ENCODE assay signal across 21 cellular contexts in the genomic region with DNA sequence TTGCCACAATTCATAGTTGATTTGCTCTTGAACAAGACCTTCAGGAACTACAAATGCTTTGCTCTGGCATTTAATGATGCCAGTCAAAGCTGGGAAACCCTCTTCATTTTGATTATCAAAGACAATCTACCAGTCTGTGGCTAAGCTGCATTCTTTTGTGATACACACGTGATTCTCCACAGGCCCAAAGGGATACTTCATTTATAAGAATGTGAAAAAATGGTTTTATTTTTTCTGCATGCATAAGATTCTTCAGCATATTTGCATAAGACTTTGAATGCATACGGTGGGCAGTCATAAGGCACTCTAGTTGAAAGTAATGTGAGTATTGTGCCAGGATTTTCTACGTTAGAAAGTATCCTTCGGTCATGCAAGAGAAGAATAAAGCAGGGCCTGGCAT. TPM values are rescaled to one million over a fixed set of nuclear protein-coding genes. Genes with fewer than 3 reads are reported as not detected.
DNase-seq lines count a peak whose midpoint lies in the region; ATAC-seq, FAIRE-seq and TF ChIP-seq lines count a peak whose summit lies in the region.
"Had no signal": no experiment of that assay in that cellular context is flagged by ENCODE, and none has a peak within 500 bp of the region (broad histone marks: within the 10 kb centered on the region; RNA-seq: fewer than 3 reads in every experiment).

No MANE protein-coding gene starts in this region.

- CTCF ChIA-PET in SK-N-SH (lab: Yijun Ruan, JAX) = no interaction called here

- no peaks in the 10 kb centered on the region for H3K79me2 ChIP-seq in SK-N-SH (ENCODE audit: insufficient read depth)

- POLR2A ChIA-PET in SK-N-SH (lab: Yijun Ruan, JAX) = no interaction called here

- H3K27ac ChIP-seq in SK-N-SH (ENCODE audit: low read depth in 2 of 2, low read length in 1 of 2) = no peak overlapping the region
- H3K27ac ChIP-seq in thyroid gland = peak overlapping the region; percentile 22 to 34 (median 28)
- no peak overlapping the region for H3K27ac ChIP-seq in small intestine (ENCODE audit: low read depth in 1 of 2, low read length in 1 of 2)

- TF ChIP-seq RAD21 in SK-N-SH (IDR thresholded peaks at IDR 0.05; ENCODE audit: low read length) = no peak

- no peaks in the 10 kb centered on the region for H3K4me1 ChIP-seq in SK-N-SH (ENCODE audit: control insufficient read depth in 1 of 2, insufficient read depth in 2 of 2, low read depth in 1 of 2, low read length in 1 of 2)
- H3K4me1 ChIP-seq in thyroid gland = peaks cover 9 to 21% of the 10 kb centered on the region in 2 donors
- H3K4me1 ChIP-seq in small intestine (ENCODE audit: control insufficient read depth in 2 of 2, insufficient read depth in 1 of 2, low read depth in 1 of 2, low read length in 1 of 2) = no peaks in the 10 kb centered on the region

- no peak overlapping the region for H3K4me3 ChIP-seq in SK-N-SH (ENCODE audit: low read depth in 2 of 2, low read length in 1 of 2)
- no peak overlapping the region for H3K4me3 ChIP-seq in thyroid gland (replicated peaks in 1 of 3)
- no peak overlapping the region for H3K4me3 ChIP-seq in small intestine (ENCODE audit: low read depth in 1 of 2, low read length in 2 of 2)
- H3K4me3 ChIP-seq: MG63 had no signal

- no peak for TF ChIP-seq EP300 in SK-N-SH (IDR thresholded peaks at IDR 0.05; ENCODE audit: borderline replicate concordance in 1 of 2, low read depth in 1 of 2, low read length in 1 of 2)

- no peak for TF ChIP-seq POLR2A in thyroid gland (IDR thresholded peaks at IDR 0.05)

- no peaks in the 10 kb centered on the region for H3K9me3 Mint-ChIP-seq in chondrocyte (ENCODE audit: low read depth)
- H3K9me3 Mint-ChIP-seq: CD8-positive, alpha-beta T cell had no signal

- H3K4me2 ChIP-seq in SK-N-SH = no peak overlapping the region

- no peak overlapping the region for H3K9ac ChIP-seq in SK-N-SH

- H3K4me1 Mint-ChIP-seq in chondrocyte (ENCODE audit: low read depth) = peaks cover 25% of the 10 kb centered on the region

- no peak for TF ChIP-seq CTCF in SK-N-SH (IDR thresholded peaks at IDR 0.05)
- no peak for TF ChIP-seq CTCF in chondrocyte (IDR thresholded peaks at IDR 0.05)
- TF ChIP-seq CTCF in thyroid gland (IDR thresholded peaks at IDR 0.05) = no peak

- no peaks in the 10 kb centered on the region for H4K20me1 ChIP-seq in SK-N-SH (ENCODE audit: insufficient read depth)

- H3K36me3 Mint-ChIP-seq in chondrocyte (ENCODE audit: low read depth) = no peaks in the 10 kb centered on the region
- H3K36me3 Mint-ChIP-seq: CD8-positive, alpha-beta T cell had no signal

- intact Hi-C loops in thyroid gland (cut with DNase I) = no loop called here

- DNase-seq in SK-N-SH = no peak
- no peak for DNase-seq in chondrocyte (ENCODE audit: low spot score)
- DNase-seq in kidney tubule cell (ENCODE audit: low spot score) = peak; percentile 53
- no peak for DNase-seq in thyroid gland
- no peak for DNase-seq in small intestine
- DNase-seq in NK-92 treated with Interleukin-12 subunit alpha and Interleukin-12 subunit beta, amount 100 ng/mL, for 24 hours (lab: John Stamatoyannopoulos, UW) = no peak
- DNase-seq: AML-193; C1 segment of cervical spinal cord; CD8-positive, alpha-beta T cell; Kasumi-1; MG63; NCI-H187 treated with DMSO at 0.1 percent for 48 hours; NCI-H2107; NCI-H226; NCI-H774; OCI-M1 had no signal

- no peaks in the 10 kb centered on the region for H3K27me3 Mint-ChIP-seq in chondrocyte (ENCODE audit: low read depth)

- no peaks in the 10 kb centered on the region for H3K9me3 ChIP-seq in SK-N-SH
- no peaks in the 10 kb centered on the region for H3K9me3 ChIP-seq in thyroid gland
- no peaks in the 10 kb centered on the region for H3K9me3 ChIP-seq in small intestine (ENCODE audit: control insufficient read depth, low read depth)
- H3K9me3 ChIP-seq: MG63 had no signal

- no peaks in the 10 kb centered on the region for H3K9me2 ChIP-seq in SK-N-SH

- H3K27ac Mint-ChIP-seq in chondrocyte (ENCODE audit: unreplicated experiment) = peak overlapping the region; percentile 13
- H3K27ac Mint-ChIP-seq: CD8-positive, alpha-beta T cell had no signal

- H3F3A ChIP-seq in SK-N-SH (replicated peaks; ENCODE audit: insufficient read depth) = no peaks in the 10 kb centered on the region

- H3K4me3 Mint-ChIP-seq in chondrocyte (ENCODE audit: unreplicated experiment) = no peak overlapping the region
- H3K4me3 Mint-ChIP-seq: CD8-positive, alpha-beta T cell had no signal

- no peaks in the 10 kb centered on the region for H3K36me3 ChIP-seq in SK-N-SH (replicated peaks in 1 of 2; ENCODE audit: control insufficient read depth in 1 of 2, insufficient read depth in 2 of 2, low read length in 1 of 2)
- H3K36me3 ChIP-seq in thyroid gland = no peaks in the 10 kb centered on the region
- no peaks in the 10 kb centered on the region for H3K36me3 ChIP-seq in small intestine (ENCODE audit: control insufficient read depth in 2 of 2, insufficient read depth in 2 of 2, low read length in 2 of 2)
- H3K36me3 ChIP-seq: MG63 had no signal

- H3K27me3 ChIP-seq in SK-N-SH (ENCODE audit: insufficient read depth) (no peaks in the 10 kb centered on the region), thyroid gland (no peaks in the 10 kb centered on the region), small intestine (ENCODE audit: control insufficient read depth in 2 of 2, insufficient read depth in 2 of 2, low read length in 2 of 2) (no peaks in the 10 kb centered on the region)
- H3K27me3 ChIP-seq: MG63 had no signal

- ATAC-seq in SK-N-SH treated with all-trans-retinoic acid at 6 μM for 48 hours (peak; percentile 71), GM18517 (IDR thresholded peaks at IDR 0.05; ENCODE audit: unreplicated experiment) (no peak)
- ATAC-seq: CD8-positive, alpha-beta T cell; Right ventricle myocardium inferior had no signal

- H2AFZ ChIP-seq in SK-N-SH (ENCODE audit: low read depth) = no peak overlapping the region

- 53% methylated on average over 4 of the region's 4 CpGs for WGBS in SK-N-SH (ENCODE audit: low lambda C conversion rate)
- WGBS in thyroid gland, 2 donors = 39 to 54% methylated on average over 4 of the region's 4 CpGs
- 79 to 88% (median 82%) methylated on average over 4 of the region's 4 CpGs for WGBS in small intestine, 3 donors

- FAIRE-seq in small intestine (lab: Jason Lieb, UNC) = no peak
- FAIRE-seq: H54, RCC 7860 had no signal

TF ChIP-seq in SK-N-SH treated with all-trans-retinoic acid at 6 μM for 48 hours, 23 proteins besides CTCF, POLR2A, EP300 and RAD21 (continues in another document):
- TF ChIP-seq CSDC2 (CRISPR knock-in tag; IDR thresholded peaks at IDR 0.05) (no peak), ZNF8 (CRISPR knock-in tag; IDR thresholded peaks at IDR 0.05) (no peak), BACH2 (CRISPR knock-in tag; IDR thresholded peaks at IDR 0.05; ENCODE audit: borderline replicate concordance) (no peak), GLIS3 (CRISPR knock-in tag; IDR thresholded peaks at IDR 0.05) (no peak), ZFP30 (CRISPR knock-in tag; IDR thresholded peaks at IDR 0.05) (no peak)
- TF ChIP-seq, protein P1, sequence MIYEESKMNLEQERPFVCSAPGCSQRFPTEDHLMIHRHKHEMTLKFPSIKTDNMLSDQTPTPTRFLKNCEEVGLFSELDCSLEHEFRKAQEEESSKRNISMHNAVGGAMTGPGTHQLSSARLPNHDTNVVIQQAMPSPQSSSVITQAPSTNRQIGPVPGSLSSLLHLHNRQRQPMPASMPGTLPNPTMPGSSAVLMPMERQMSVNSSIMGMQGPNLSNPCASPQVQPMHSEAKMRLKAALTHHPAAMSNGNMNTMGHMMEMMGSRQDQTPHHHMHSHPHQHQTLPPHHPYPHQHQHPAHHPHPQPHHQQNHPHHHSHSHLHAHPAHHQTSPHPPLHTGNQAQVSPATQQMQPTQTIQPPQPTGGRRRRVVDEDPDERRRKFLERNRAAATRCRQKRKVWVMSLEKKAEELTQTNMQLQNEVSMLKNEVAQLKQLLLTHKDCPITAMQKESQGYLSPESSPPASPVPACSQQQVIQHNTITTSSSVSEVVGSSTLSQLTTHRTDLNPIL (CRISPR knock-in tag; IDR thresholded peaks at IDR 0.05; ENCODE audit: low read depth) = no peak

TF ChIP-seq in SK-N-SH, 30 proteins besides CTCF, POLR2A, EP300 and RAD21 (continues in another document):
- TF ChIP-seq, protein P2, sequence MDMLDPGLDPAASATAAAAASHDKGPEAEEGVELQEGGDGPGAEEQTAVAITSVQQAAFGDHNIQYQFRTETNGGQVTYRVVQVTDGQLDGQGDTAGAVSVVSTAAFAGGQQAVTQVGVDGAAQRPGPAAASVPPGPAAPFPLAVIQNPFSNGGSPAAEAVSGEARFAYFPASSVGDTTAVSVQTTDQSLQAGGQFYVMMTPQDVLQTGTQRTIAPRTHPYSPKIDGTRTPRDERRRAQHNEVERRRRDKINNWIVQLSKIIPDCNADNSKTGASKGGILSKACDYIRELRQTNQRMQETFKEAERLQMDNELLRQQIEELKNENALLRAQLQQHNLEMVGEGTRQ (IDR thresholded peaks at IDR 0.05; ENCODE audit: borderline replicate concordance, low read depth, low read length) = no peak
- TF ChIP-seq, protein P3, sequence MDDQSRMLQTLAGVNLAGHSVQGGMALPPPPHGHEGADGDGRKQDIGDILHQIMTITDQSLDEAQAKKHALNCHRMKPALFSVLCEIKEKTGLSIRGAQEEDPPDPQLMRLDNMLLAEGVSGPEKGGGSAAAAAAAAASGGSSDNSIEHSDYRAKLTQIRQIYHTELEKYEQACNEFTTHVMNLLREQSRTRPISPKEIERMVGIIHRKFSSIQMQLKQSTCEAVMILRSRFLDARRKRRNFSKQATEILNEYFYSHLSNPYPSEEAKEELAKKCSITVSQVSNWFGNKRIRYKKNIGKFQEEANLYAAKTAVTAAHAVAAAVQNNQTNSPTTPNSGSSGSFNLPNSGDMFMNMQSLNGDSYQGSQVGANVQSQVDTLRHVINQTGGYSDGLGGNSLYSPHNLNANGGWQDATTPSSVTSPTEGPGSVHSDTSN (IDR thresholded peaks at IDR 0.05) = no peak
- no peak for TF ChIP-seq NFIC (IDR thresholded peaks at IDR 0.05; ENCODE audit: borderline replicate concordance)
- no peak for TF ChIP-seq GATA2 (CRISPR knock-in tag; IDR thresholded peaks at IDR 0.05)

RNA-seq across cellular contexts. Expression of a gene that starts 33.0 kb away (rescaled TPM):
- 8.2 and 8.4 TPM in 2 replicates for polyA plus RNA-seq in SK-N-SH (2012; rRNA removed)
- polyA plus RNA-seq in SK-N-SH (2012; cell fraction: cytosol; rRNA removed) = 14.0 and 22.6 TPM in 2 replicates
- polyA plus RNA-seq in SK-N-SH (2012; cell fraction: nucleus; rRNA removed) = 3.0 and 5.6 TPM in 2 replicates
- total RNA-seq in chondrocyte = 39.8 to 58.2 TPM (median 42.2 TPM) in 3 replicates
- total RNA-seq in thyroid gland = 10 to 100 TPM; 64.4 to 79.4 (median 71.0) TPM
- 10 to 100 TPM; 14.9 to 34.0 (median 25.7) TPM for polyA plus RNA-seq in small intestine

Comparison
In these comparisons a context has a peak if more than half of its experiments do, and no peak if none do; other contexts are left out.
1. H3K27ac ChIP-seq: peak in thyroid gland (3 of 3); none in SK-N-SH (0 of 2) and small intestine (0 of 2).